Comparison of ENCODE assay signal across 1 cellular context in the genomic region with DNA sequence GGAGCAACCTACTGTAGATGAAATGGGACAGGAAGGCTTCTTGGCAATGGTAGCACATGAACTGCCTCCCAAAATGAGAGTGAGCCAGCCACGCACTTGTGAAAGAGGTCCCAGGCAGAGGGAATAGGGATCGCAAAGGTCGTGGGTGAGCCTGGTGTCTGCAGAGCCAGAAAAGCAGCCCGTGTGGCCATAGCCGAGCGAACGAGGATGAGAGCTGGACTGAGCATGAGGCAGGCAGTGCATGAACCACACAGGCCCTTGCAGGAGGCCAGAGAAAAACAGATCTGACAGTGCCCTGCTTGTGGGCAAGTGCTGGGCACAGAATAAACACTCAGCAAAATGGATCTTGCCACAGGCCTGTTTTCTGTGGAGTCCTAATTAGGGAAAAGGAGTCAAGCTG.
TF ChIP-seq lines count a peak whose summit lies in the region.

No MANE protein-coding gene starts in this region.

TF ChIP-seq in GM12878, 131 proteins besides CTCF, POLR2A, EP300 and RAD21:
- no peak for TF ChIP-seq RCOR1 (conservative IDR thresholded peaks at IDR 0.05; ENCODE audit: low read depth, low read length)
- TF ChIP-seq ZSCAN29 (IDR thresholded peaks at IDR 0.05) = no peak
- TF ChIP-seq CREB1 (IDR thresholded peaks at IDR 0.05; ENCODE audit: low read depth) = no peak
- TF ChIP-seq SP1 (IDR thresholded peaks at IDR 0.05; ENCODE audit: low read depth, low read length) = no peak
- TF ChIP-seq HDGF (IDR thresholded peaks at IDR 0.05) = no peak
- TF ChIP-seq, protein P1, sequence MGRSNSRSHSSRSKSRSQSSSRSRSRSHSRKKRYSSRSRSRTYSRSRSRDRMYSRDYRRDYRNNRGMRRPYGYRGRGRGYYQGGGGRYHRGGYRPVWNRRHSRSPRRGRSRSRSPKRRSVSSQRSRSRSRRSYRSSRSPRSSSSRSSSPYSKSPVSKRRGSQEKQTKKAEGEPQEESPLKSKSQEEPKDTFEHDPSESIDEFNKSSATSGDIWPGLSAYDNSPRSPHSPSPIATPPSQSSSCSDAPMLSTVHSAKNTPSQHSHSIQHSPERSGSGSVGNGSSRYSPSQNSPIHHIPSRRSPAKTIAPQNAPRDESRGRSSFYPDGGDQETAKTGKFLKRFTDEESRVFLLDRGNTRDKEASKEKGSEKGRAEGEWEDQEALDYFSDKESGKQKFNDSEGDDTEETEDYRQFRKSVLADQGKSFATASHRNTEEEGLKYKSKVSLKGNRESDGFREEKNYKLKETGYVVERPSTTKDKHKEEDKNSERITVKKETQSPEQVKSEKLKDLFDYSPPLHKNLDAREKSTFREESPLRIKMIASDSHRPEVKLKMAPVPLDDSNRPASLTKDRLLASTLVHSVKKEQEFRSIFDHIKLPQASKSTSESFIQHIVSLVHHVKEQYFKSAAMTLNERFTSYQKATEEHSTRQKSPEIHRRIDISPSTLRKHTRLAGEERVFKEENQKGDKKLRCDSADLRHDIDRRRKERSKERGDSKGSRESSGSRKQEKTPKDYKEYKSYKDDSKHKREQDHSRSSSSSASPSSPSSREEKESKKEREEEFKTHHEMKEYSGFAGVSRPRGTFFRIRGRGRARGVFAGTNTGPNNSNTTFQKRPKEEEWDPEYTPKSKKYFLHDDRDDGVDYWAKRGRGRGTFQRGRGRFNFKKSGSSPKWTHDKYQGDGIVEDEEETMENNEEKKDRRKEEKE (IDR thresholded peaks at IDR 0.05) = no peak
- no peak for TF ChIP-seq CHD4 (IDR thresholded peaks at IDR 0.05)
- no peak for TF ChIP-seq ZNF384 (IDR thresholded peaks at IDR 0.05; ENCODE audit: borderline replicate concordance, low read depth, low read length)
- TF ChIP-seq, protein P2, sequence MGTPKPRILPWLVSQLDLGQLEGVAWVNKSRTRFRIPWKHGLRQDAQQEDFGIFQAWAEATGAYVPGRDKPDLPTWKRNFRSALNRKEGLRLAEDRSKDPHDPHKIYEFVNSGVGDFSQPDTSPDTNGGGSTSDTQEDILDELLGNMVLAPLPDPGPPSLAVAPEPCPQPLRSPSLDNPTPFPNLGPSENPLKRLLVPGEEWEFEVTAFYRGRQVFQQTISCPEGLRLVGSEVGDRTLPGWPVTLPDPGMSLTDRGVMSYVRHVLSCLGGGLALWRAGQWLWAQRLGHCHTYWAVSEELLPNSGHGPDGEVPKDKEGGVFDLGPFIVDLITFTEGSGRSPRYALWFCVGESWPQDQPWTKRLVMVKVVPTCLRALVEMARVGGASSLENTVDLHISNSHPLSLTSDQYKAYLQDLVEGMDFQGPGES (IDR thresholded peaks at IDR 0.05) = no peak
